8 cellular contexts compared by ENCODE assay signal in the genomic region with DNA sequence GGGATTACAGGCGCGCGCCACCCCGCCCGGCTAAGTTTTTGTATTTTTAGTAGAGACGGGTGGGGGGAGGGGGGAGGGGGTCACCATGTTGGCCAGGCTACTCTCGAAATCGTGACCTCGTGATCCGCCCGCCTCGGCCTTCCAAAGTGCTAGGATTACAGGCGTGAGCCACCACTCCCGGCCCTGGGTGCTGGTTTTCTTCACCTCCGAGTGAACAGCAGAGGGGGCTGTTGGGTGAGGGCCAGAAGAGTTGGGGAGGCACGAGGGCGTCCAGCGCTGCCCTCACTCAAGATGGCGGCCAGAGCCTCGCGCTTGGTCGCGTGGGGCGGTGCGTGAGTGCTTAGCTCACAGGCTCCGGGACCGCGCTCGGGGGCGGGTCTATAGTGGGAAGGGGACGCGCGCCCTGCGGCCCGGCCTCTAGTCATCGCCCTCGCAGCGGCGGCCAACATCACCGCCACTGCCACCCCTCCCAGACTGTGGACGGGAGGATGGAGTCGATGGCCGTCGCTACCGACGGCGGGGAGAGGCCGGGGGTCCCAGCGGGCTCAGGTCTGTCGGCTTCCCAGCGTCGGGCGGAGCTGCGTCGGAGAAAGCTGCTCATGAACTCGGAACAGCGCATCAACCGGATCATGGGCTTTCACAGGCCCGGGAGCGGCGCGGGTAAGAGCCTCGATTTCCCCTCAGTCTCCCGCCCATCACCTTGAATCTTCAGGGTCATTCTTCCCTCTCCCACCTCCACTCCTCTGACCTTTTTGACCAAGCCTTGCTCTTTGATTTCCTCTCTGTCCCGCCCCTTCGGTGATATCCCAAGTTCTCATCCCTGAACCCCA. TPM values are rescaled to one million over a fixed set of nuclear protein-coding genes. Genes with fewer than 3 reads are reported as not detected.
A peak's percentile ranks its signal among the peaks of the same experiment; 100 is the strongest.
DNase-seq lines count a peak whose midpoint lies in the region; ATAC-seq and TF ChIP-seq lines count a peak whose summit lies in the region.

Gene CAMLG, plus strand, starts transcription at position 416 of the 830 bp plus-strand sequence. Its CDS starts 73 bp downstream, at position 489.

- DNase-seq in DMS 273 (lab: John Stamatoyannopoulos, UW; ENCODE audit: unreplicated experiment) = peak; percentile 99
- DNase-seq in activated CD8-positive, alpha-beta memory T cell treated with anti-CD3 and anti-CD28 coated beads, Interleukin-2, amount 50 U/mL, for 48 hours = peak; percentile 97
- peak; percentile 98 for DNase-seq in endothelial cell (ENCODE audit: low spot score)
- peak; percentile 97 for DNase-seq in midbrain (lab: John Stamatoyannopoulos, UW)
- DNase-seq in stimulated activated CD8-positive, alpha-beta memory T cell treated with anti-CD3 and anti-CD28 coated beads, Interleukin-2, amount 100 ng/mL, for 1 hour (ENCODE audit: low read depth in 2 of 2) = peak; percentile 92 to 95

- H3K27me3 Mint-ChIP-seq in endothelial cell (ENCODE audit: unreplicated experiment) = peaks cover 6% of the 10 kb centered on the region

- peak; percentile 94 for ATAC-seq in GM21447 (IDR thresholded peaks at IDR 0.05; ENCODE audit: unreplicated experiment)

- H3K9me2 ChIP-seq in OCI-LY1 (ENCODE audit: low read depth, low read length) = no peaks in the 10 kb centered on the region

- no peaks in the 10 kb centered on the region for H3K9me3 Mint-ChIP-seq in endothelial cell (ENCODE audit: unreplicated experiment)

- H3K4me3 ChIP-seq in HUES64 (ENCODE audit: low read length) (peak within 1 kb of the TSS; percentile 88), OCI-LY1 (ENCODE audit: low read depth, low read length, poor library complexity, severe bottlenecking) (peak within 1 kb of the TSS; percentile 79)

- H3K27me3 ChIP-seq in HUES64 (ENCODE audit: insufficient read depth, low read length) = no peaks in the 10 kb centered on the region
- H3K27me3 ChIP-seq in OCI-LY1 (ENCODE audit: insufficient read depth, low read length) = no peaks in the 10 kb centered on the region

- H3K4me1 ChIP-seq in HUES64 (ENCODE audit: insufficient read depth, low read length) (no peaks in the 10 kb centered on the region), OCI-LY1 (ENCODE audit: insufficient read depth, low read length, severe bottlenecking) (peaks cover 41% of the 10 kb centered on the region)

- H3K9me3 ChIP-seq in HUES64 (ENCODE audit: insufficient read depth, low read depth, low read length) (no peaks in the 10 kb centered on the region), OCI-LY1 (ENCODE audit: low read length) (no peaks in the 10 kb centered on the region)

- H3K79me2 ChIP-seq in OCI-LY1 (ENCODE audit: insufficient read depth, low read length) = peaks cover 18% of the 10 kb centered on the region

- H3K4me1 Mint-ChIP-seq in endothelial cell (ENCODE audit: unreplicated experiment) = peaks cover 13% of the 10 kb centered on the region

- H3K36me3 ChIP-seq in HUES64 (ENCODE audit: insufficient read depth, low read length) = peaks cover 18% of the 10 kb centered on the region
- H3K36me3 ChIP-seq in OCI-LY1 (ENCODE audit: insufficient read depth, low read length) = peaks cover 13% of the 10 kb centered on the region; the same call in 1 of the 2 replicates

- peaks cover 11% of the 10 kb centered on the region; the same call in 1 of the 2 replicates for H3F3A ChIP-seq in OCI-LY1 (ENCODE audit: insufficient read depth, low read length)

- peak within 1 kb of the TSS; percentile 96 for H3K27ac Mint-ChIP-seq in endothelial cell (ENCODE audit: unreplicated experiment)

- H2AFZ ChIP-seq in OCI-LY1 (ENCODE audit: low read length) = peak within 1 kb of the TSS; percentile 25

- peak; percentile 77 for TF ChIP-seq CTCF in OCI-LY1 (IDR thresholded peaks at IDR 0.05; ENCODE audit: low read length)
- peak; percentile 64 for TF ChIP-seq CTCF in endothelial cell (IDR thresholded peaks at IDR 0.05; ENCODE audit: unreplicated experiment)

- no peaks in the 10 kb centered on the region for H4K20me1 ChIP-seq in OCI-LY1 (ENCODE audit: insufficient read depth, low read length)

- peak within 1 kb of the TSS; percentile 89 for H3K4me2 ChIP-seq in OCI-LY1 (ENCODE audit: low read length)

- peak within 1 kb of the TSS; percentile 100 for H3K4me3 Mint-ChIP-seq in endothelial cell (ENCODE audit: unreplicated experiment)

- peak within 1 kb of the TSS; percentile 75 for H3K27ac ChIP-seq in HUES64 (ENCODE audit: low read depth, low read length)
- peak within 1 kb of the TSS; percentile 44 for H3K27ac ChIP-seq in OCI-LY1 (ENCODE audit: low read depth, low read length, poor library complexity, severe bottlenecking)

- H3K9ac ChIP-seq in HUES64 (ENCODE audit: low read depth, low read length) = peak within 1 kb of the TSS; percentile 90
- peak within 1 kb of the TSS; percentile 79 for H3K9ac ChIP-seq in OCI-LY1 (ENCODE audit: low read length)

- H3K36me3 Mint-ChIP-seq in endothelial cell (ENCODE audit: low read depth, unreplicated experiment) = peaks cover 8% of the 10 kb centered on the region

- under 1% methylated on average over 66 of the region's 66 CpGs for WGBS in HUES64

RNA-seq across cellular contexts. Expression of gene CAMLG, which starts in this region (rescaled TPM):
- 24.8 TPM for polyA plus RNA-seq in HUES64 (2013, experiment 1 of 2)
- polyA plus RNA-seq in HUES64 (2013, experiment 2 of 2) = 30.9 TPM
- total RNA-seq in endothelial cell (ENCODE audit: unreplicated experiment) = 35.6 TPM

Comparison
In these comparisons a context has a peak if more than half of its experiments do, and no peak if none do; other contexts are left out.
1. Peak in every context shown above with its lines: DNase-seq, ATAC-seq, H3K4me3 ChIP-seq and H3K27ac ChIP-seq.